8 cellular contexts compared by ENCODE assay signal in genomic region chr3:179563298-179563934, GRCh38. TPM values are rescaled to one million over a fixed set of nuclear protein-coding genes. Genes with fewer than 3 reads are reported as not detected.
A peak's percentile ranks its signal among the peaks of the same experiment; 100 is the strongest.
DNase-seq lines count a peak whose midpoint lies in the region; ATAC-seq, FAIRE-seq and TF ChIP-seq lines count a peak whose summit lies in the region.

No MANE protein-coding gene starts in this region.

- ATAC-seq in activated naive CD8-positive, alpha-beta T cell treated with anti-CD3 and anti-CD28 coated beads, Interleukin-2, amount 50 U/mL, for 24 hours: peak; percentile 55
- peak; percentile 31 to 84 (median 48) for ATAC-seq in heart right ventricle

- peak overlapping the region; percentile 94 for H3K4me3 ChIP-seq in HAP-1
- H3K4me3 ChIP-seq in heart right ventricle: peak overlapping the region; percentile 78 to 97 (median 86)
- peak overlapping the region; percentile 71 to 87 for H3K4me3 ChIP-seq in prostate gland

- TF ChIP-seq CTCF in GM10266 (IDR thresholded peaks at IDR 0.05; ENCODE audit: control insufficient read depth, insufficient read depth, low read depth, missing control alignments): no peak
- TF ChIP-seq CTCF in heart right ventricle (IDR thresholded peaks at IDR 0.05): peak in 6 of 9 donors; percentile 27 to 62 (median 46)
- TF ChIP-seq CTCF in prostate gland (IDR thresholded peaks at IDR 0.05): peak in 2 of 4 experiments; percentile 37 to 65

- in situ Hi-C loops in HAP-1 (cut with MboI; ENCODE audit: low sequenced_read_pairs): loop anchor here (10.0 kb wide), 2 partner anchors 239 to 549 kb away; partner anchors contain the start of gene ZNF639

- H3K4me1 Mint-ChIP-seq in activated naive CD8-positive, alpha-beta T cell treated with anti-CD3 and anti-CD28 coated beads, Interleukin-2, amount 50 U/mL, for 24 hours: peaks cover 37% of the 10 kb centered on the region

- peak; percentile 77 for DNase-seq in GM10266 (ENCODE audit: extremely low spot score)
- peak; percentile 58 to 78 for DNase-seq in HAP-1 (ENCODE audit: low spot score in 2 of 2)
- DNase-seq in LoVo (ENCODE audit: low spot score): peak; percentile 77
- DNase-seq in SW 1271 (lab: John Stamatoyannopoulos, UW): peak; percentile 56 to 71
- peak; percentile 72 for DNase-seq in activated naive CD8-positive, alpha-beta T cell treated with anti-CD3 and anti-CD28 coated beads, Interleukin-2, amount 50 U/mL, for 24 hours
- peak; percentile 53 to 56 for DNase-seq in heart right ventricle
- DNase-seq in prostate gland (ENCODE audit: low spot score): peak; percentile 43
- DNase-seq in urothelium cell line (ENCODE audit: low spot score): peak; percentile 78

- H3K36me3 ChIP-seq in HAP-1 (replicated peaks) (no peaks in the 10 kb centered on the region), heart right ventricle (no peaks in the 10 kb centered on the region), prostate gland (no peaks in the 10 kb centered on the region)

- peak overlapping the region; percentile 93 for H3K4me3 Mint-ChIP-seq in activated naive CD8-positive, alpha-beta T cell treated with anti-CD3 and anti-CD28 coated beads, Interleukin-2, amount 50 U/mL, for 24 hours

- H3K9me3 ChIP-seq in HAP-1 (no peaks in the 10 kb centered on the region), heart right ventricle (no peaks in the 10 kb centered on the region), prostate gland (no peaks in the 10 kb centered on the region)

- no peaks in the 10 kb centered on the region for H3K27me3 ChIP-seq in HAP-1 (ENCODE audit: low read depth)
- no peaks in the 10 kb centered on the region for H3K27me3 ChIP-seq in heart right ventricle
- no peaks in the 10 kb centered on the region for H3K27me3 ChIP-seq in prostate gland (replicated peaks; ENCODE audit: insufficient read depth)

- peak overlapping the region; percentile 97 for H3K27ac Mint-ChIP-seq in activated naive CD8-positive, alpha-beta T cell treated with anti-CD3 and anti-CD28 coated beads, Interleukin-2, amount 50 U/mL, for 24 hours

- peaks cover 2% of the 10 kb centered on the region for H3K27me3 Mint-ChIP-seq in activated naive CD8-positive, alpha-beta T cell treated with anti-CD3 and anti-CD28 coated beads, Interleukin-2, amount 50 U/mL, for 24 hours

- H3K9me3 Mint-ChIP-seq in activated naive CD8-positive, alpha-beta T cell treated with anti-CD3 and anti-CD28 coated beads, Interleukin-2, amount 50 U/mL, for 24 hours: no peaks in the 10 kb centered on the region

- H3K4me1 ChIP-seq in HAP-1 (peaks cover 6% of the 10 kb centered on the region), heart right ventricle (peaks cover 0 to 24% (median 16%) of the 10 kb centered on the region in 9 donors), prostate gland (replicated peaks) (no peaks in the 10 kb centered on the region)

- FAIRE-seq in urothelium cell line (lab: Jason Lieb, UNC): no peak

- WGBS in heart right ventricle, 2 donors: 0 to 1% methylated on average over 37 to 39 of the region's 39 CpGs
- WGBS in prostate gland: 1% methylated on average over 28 of the region's 39 CpGs

- TF ChIP-seq POLR2A in prostate gland (IDR thresholded peaks at IDR 0.05): no peak

- peaks cover 6% of the 10 kb centered on the region for H3K36me3 Mint-ChIP-seq in activated naive CD8-positive, alpha-beta T cell treated with anti-CD3 and anti-CD28 coated beads, Interleukin-2, amount 50 U/mL, for 24 hours (ENCODE audit: low read depth)

- intact Hi-C loops in heart right ventricle (cut with DNase I): loop anchor here in 5 of 10 donors (2.0 to 10.0 kb wide), 9 partner anchors 39 to 241 kb away; partner anchors contain the start of genes GNB4 (in 3 of the 5), ZNF639 (in 2 of the 5), MFN1 (in 1 of the 5) and MRPL47 (in 1 of the 5)
- intact Hi-C loops in prostate gland (cut with DNase I): loop anchor here (5.0 kb wide), 2 partner anchors 44 to 241 kb away; partner anchors contain the start of gene ZNF639

- H3K27ac ChIP-seq in heart right ventricle: peak overlapping the region; percentile 55 to 93 (median 88)
- H3K27ac ChIP-seq in prostate gland: peak overlapping the region; percentile 82 to 89

RNA-seq across cellular contexts. Expression of gene ACTL6A, which starts 0.7 kb away (rescaled TPM):
- total RNA-seq in heart right ventricle (10 to 100 TPM; 13.5 to 22.5 (median 17.2) TPM), prostate gland (10 to 100 TPM; 35.6 to 73.6 TPM)
- polyA plus RNA-seq in heart right ventricle: 10 to 100 TPM; 20.5 to 42.7 TPM

RNA-seq across cellular contexts. Expression of gene MRPL47, which starts 41.0 kb away (rescaled TPM):
- total RNA-seq in heart right ventricle (10 to 100 TPM; 44.3 to 67.9 (median 51.7) TPM), prostate gland (10 to 100 TPM; 19.8 to 40.2 TPM)
- 100 to 1,000 TPM in 1 of 2 donors, 10 to 100 TPM in 1; 79.2 to 160 TPM for polyA plus RNA-seq in heart right ventricle

RNA-seq across cellular contexts. Expression of gene NDUFB5, which starts 41.2 kb away (rescaled TPM):
- total RNA-seq in heart right ventricle: 100 to 1,000 TPM; 276 to 395 (median 379) TPM
- polyA plus RNA-seq in heart right ventricle: 100 to 1,000 TPM; 108 to 248 TPM
- total RNA-seq in prostate gland: 100 to 1,000 TPM in 1 of 2 donors, 10 to 100 TPM in 1; 75.9 to 122 TPM

Comparison
In these comparisons a context has a peak if more than half of its experiments do, and no peak if none do; other contexts are left out.
1. Peak in every context shown above with its lines: DNase-seq, ATAC-seq, H3K4me3 ChIP-seq and H3K27ac ChIP-seq.